ENCODE assay signal across 10 cellular contexts in genomic region chr3:46928297-46928696, GRCh38. TPM values are rescaled to one million over a fixed set of nuclear protein-coding genes. Genes with fewer than 3 reads are reported as not detected.
DNase-seq lines count a peak whose midpoint lies in the region; ATAC-seq and TF ChIP-seq lines count a peak whose summit lies in the region.
"Had no signal": no experiment of that assay in that cellular context is flagged by ENCODE, and none has a peak within 500 bp of the region (broad histone marks: within the 10 kb centered on the region; RNA-seq: fewer than 3 reads in every experiment).

No MANE protein-coding gene starts in this region.

- peaks cover 88% of the 10 kb centered on the region for H3K4me1 ChIP-seq in Loucy (ENCODE audit: insufficient read depth, low read length, poor library complexity, severe bottlenecking)
- H3K4me1 ChIP-seq in neutrophil (ENCODE audit: control insufficient read depth in 1 of 2, insufficient read depth in 1 of 2, low read depth in 1 of 2, low read length in 1 of 2), result peaks cover 91 to 93% of the 10 kb centered on the region in 2 experiments
- H3K4me1 ChIP-seq in PC-9 (replicated peaks; ENCODE audit: insufficient read depth), result peaks cover 49% of the 10 kb centered on the region

- no TSS peak for BruUV-seq in PC-9 (replicated peaks; lab: Mats Ljungman, UMichigan)

- H3F3A ChIP-seq in Loucy (ENCODE audit: low read depth) (peaks cover 28% of the 10 kb centered on the region), PC-9 (ENCODE audit: insufficient read depth, low read depth) (peaks cover 35% of the 10 kb centered on the region)

- no peaks in the 10 kb centered on the region; the same call in 1 of the 2 replicates for H3K9me3 ChIP-seq in Loucy (ENCODE audit: insufficient read depth, low read depth, low read length)
- no peaks in the 10 kb centered on the region for H3K9me3 ChIP-seq in neutrophil
- no peaks in the 10 kb centered on the region for H3K9me3 ChIP-seq in PC-9 (ENCODE audit: insufficient read depth, low read depth)
- H3K9me3 ChIP-seq: adrenal gland had no signal

- peak overlapping the region; percentile 86 for H3K27ac ChIP-seq in neutrophil
- no peak overlapping the region for H3K27ac ChIP-seq in PC-9

- H3K4me3 ChIP-seq in Loucy (ENCODE audit: low read length, poor library complexity, severe bottlenecking) (peak overlapping the region; percentile 59), neutrophil (ENCODE audit: low read depth in 1 of 2, low read length in 1 of 2) (peak overlapping the region in 1 of 2 experiments; percentile 48), PC-9 (no peak overlapping the region)
- H3K4me3 ChIP-seq: adrenal gland, skin epidermis had no signal

- peak overlapping the region; percentile 81 for H3K27ac Mint-ChIP-seq in activated T-helper 17 cell treated with anti-CD3 and anti-CD28 coated beads, Interleukin-2, amount 50 U/mL, for 72 hours

- H3K9me3 Mint-ChIP-seq in activated T-helper 17 cell treated with anti-CD3 and anti-CD28 coated beads, Interleukin-2, amount 50 U/mL, for 72 hours, result peaks cover 5% of the 10 kb centered on the region

- no peak overlapping the region for H2AFZ ChIP-seq in Loucy (ENCODE audit: low read length)
- no peak overlapping the region for H2AFZ ChIP-seq in PC-9

- peak overlapping the region; percentile 38 for H3K4me3 Mint-ChIP-seq in activated T-helper 17 cell treated with anti-CD3 and anti-CD28 coated beads, Interleukin-2, amount 50 U/mL, for 72 hours

- ATAC-seq in activated T-helper 17 cell treated with anti-CD3 and anti-CD28 coated beads, Interleukin-2, amount 50 U/mL, for 72 hours (replicated peaks), result no peak
- ATAC-seq in GM18511 (IDR thresholded peaks at IDR 0.05; ENCODE audit: unreplicated experiment), result no peak
- ATAC-seq: left ventricle myocardium superior had no signal

- DNase-seq in GF-D8 (lab: John Stamatoyannopoulos, UW) (peak; percentile 76), PC-9 (no peak)
- no peak for DNase-seq in stimulated activated naive CD4-positive, alpha-beta T cell treated with Interleukin-2 at 50 U/mL for 16 hours (lab: John Stamatoyannopoulos, UW)
- DNase-seq: left ventricle myocardium superior had no signal

- H4K20me1 ChIP-seq in Loucy (ENCODE audit: insufficient read depth, low read length, poor library complexity, severe bottlenecking) (peaks cover under 1% of the 10 kb centered on the region), PC-9 (ENCODE audit: insufficient read depth) (peaks cover 10% of the 10 kb centered on the region)

- H3K4me2 ChIP-seq in Loucy (ENCODE audit: low read depth, low read length, poor library complexity, severe bottlenecking) (peak overlapping the region; percentile 71), PC-9 (no peak overlapping the region)

- POLR2A ChIA-PET in PC-9 (lab: Charles Lee; ENCODE audit: unreplicated experiment), result no interaction called here

- peaks cover 76% of the 10 kb centered on the region for H3K79me2 ChIP-seq in Loucy (ENCODE audit: insufficient read depth, low read length)
- H3K79me2 ChIP-seq in PC-9 (ENCODE audit: low read depth), result peaks cover 49% of the 10 kb centered on the region

- intact Hi-C loops in PC-9 (cut with micrococcal nuclease; ENCODE audit: unreplicated experiment), result loop anchor here (2.0 to 10.0 kb wide), 2 partner anchors 35 to 397 kb away; no protein-coding TSS in a partner anchor

- peak overlapping the region; percentile 74 for H3K9ac ChIP-seq in Loucy (ENCODE audit: low read depth, low read length, poor library complexity, severe bottlenecking)

- no peaks in the 10 kb centered on the region for H3K27me3 Mint-ChIP-seq in activated T-helper 17 cell treated with anti-CD3 and anti-CD28 coated beads, Interleukin-2, amount 50 U/mL, for 72 hours

- CTCF ChIA-PET in PC-9 (lab: Charles Lee), result no interaction called here

- H3K36me3 Mint-ChIP-seq in activated T-helper 17 cell treated with anti-CD3 and anti-CD28 coated beads, Interleukin-2, amount 50 U/mL, for 72 hours (ENCODE audit: low read depth), result peaks cover 62% of the 10 kb centered on the region

- peaks cover 32% of the 10 kb centered on the region for H3K4me1 Mint-ChIP-seq in activated T-helper 17 cell treated with anti-CD3 and anti-CD28 coated beads, Interleukin-2, amount 50 U/mL, for 72 hours

- H3K36me3 ChIP-seq in Loucy (ENCODE audit: insufficient read depth, low read length) (peaks cover 39% of the 10 kb centered on the region), neutrophil (peaks cover 6% of the 10 kb centered on the region), PC-9 (ENCODE audit: low read depth) (peaks cover 5% of the 10 kb centered on the region; the same call in 1 of the 2 replicates)

- H3K27me3 ChIP-seq in Loucy (ENCODE audit: insufficient read depth, low read length, poor library complexity, severe bottlenecking) (no peaks in the 10 kb centered on the region), neutrophil (no peaks in the 10 kb centered on the region), PC-9 (ENCODE audit: insufficient read depth, low read depth) (no peaks in the 10 kb centered on the region)
- H3K27me3 ChIP-seq: adrenal gland had no signal

- TF ChIP-seq CTCF in Loucy (conservative IDR thresholded peaks at IDR 0.05; ENCODE audit: low read length) (no peak), neutrophil (IDR thresholded peaks at IDR 0.05) (no peak), PC-9 (conservative IDR thresholded peaks at IDR 0.05) (no peak)

- H3K9me2 ChIP-seq in Loucy (replicated peaks; ENCODE audit: low read depth, low read length) (no peaks in the 10 kb centered on the region), PC-9 (ENCODE audit: insufficient read depth) (no peaks in the 10 kb centered on the region)

RNA-seq across cellular contexts. Expression of gene CCDC12, which starts 48.2 kb away (rescaled TPM):
- total RNA-seq in activated T-helper 17 cell treated with anti-CD3 and anti-CD28 coated beads, Interleukin-2, amount 50 U/mL, for 72 hours, result 10 to 100 TPM; 46.9 to 59.8 TPM
- 39.3 and 43.1 TPM in 2 replicates for total RNA-seq in PC-9 (2021)

RNA-seq across cellular contexts. Expression of gene PTH1R, which starts 50.8 kb away (rescaled TPM):
- not detected for total RNA-seq in activated T-helper 17 cell treated with anti-CD3 and anti-CD28 coated beads, Interleukin-2, amount 50 U/mL, for 72 hours
- not detected in 2 replicates for total RNA-seq in PC-9 (2021)

RNA-seq across cellular contexts. Expression of gene NBEAL2, which starts 51.2 kb away (rescaled TPM):
- 100 to 1,000 TPM; 140 to 169 TPM for total RNA-seq in activated T-helper 17 cell treated with anti-CD3 and anti-CD28 coated beads, Interleukin-2, amount 50 U/mL, for 72 hours
- 69.7 and 81.0 TPM in 2 replicates for total RNA-seq in PC-9 (2021)
